8 cellular contexts compared by ENCODE assay signal in the genomic region with DNA sequence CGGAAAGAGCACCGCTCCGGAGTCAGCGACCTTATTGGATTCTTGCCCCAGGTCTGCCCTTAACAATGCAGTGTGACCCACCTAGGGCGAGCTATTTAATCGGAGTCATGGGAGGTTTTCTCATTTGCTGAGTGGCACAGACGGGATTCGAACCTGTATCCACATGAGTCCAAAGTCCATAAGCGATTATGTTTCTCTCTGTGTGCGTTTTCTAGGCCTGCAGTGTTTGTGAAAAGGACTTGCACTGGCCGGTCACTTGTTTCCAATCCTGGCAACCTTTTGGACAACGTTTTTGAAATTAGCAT. TPM values are rescaled to one million over a fixed set of nuclear protein-coding genes. Genes with fewer than 3 reads are reported as not detected.
DNase-seq lines count a peak whose midpoint lies in the region; ATAC-seq and TF ChIP-seq lines count a peak whose summit lies in the region.

No MANE protein-coding gene starts in this region.

- H3K4me3 ChIP-seq in AG10803 (ENCODE audit: low read length), result peak overlapping the region; percentile 70
- peak overlapping the region; percentile 99 for H3K4me3 ChIP-seq in HUES64 (ENCODE audit: low read length)
- peak overlapping the region; percentile 75 for H3K4me3 ChIP-seq in choroid plexus epithelial cell (ENCODE audit: low read depth, low read length)
- peak overlapping the region; percentile 27 to 56 for H3K4me3 ChIP-seq in mucosa of rectum (ENCODE audit: low read length in 2 of 2)

- H3K27ac ChIP-seq in HUES64 (ENCODE audit: low read depth, low read length) (peak overlapping the region; percentile 88), mucosa of rectum (ENCODE audit: low read depth in 2 of 2, low read length in 2 of 2) (no peak overlapping the region)

- no peaks in the 10 kb centered on the region for H3K9me3 ChIP-seq in HUES64 (ENCODE audit: insufficient read depth, low read depth, low read length)
- H3K9me3 ChIP-seq in mucosa of rectum (ENCODE audit: control insufficient read depth in 2 of 2, low read length in 2 of 2), result no peaks in the 10 kb centered on the region

- DNase-seq in AG10803 (ENCODE audit: low read depth), result no peak
- DNase-seq in choroid plexus epithelial cell (ENCODE audit: low read depth), result peak; percentile 24
- no peak for DNase-seq in ecto neural progenitor cell (ENCODE audit: low spot score)

- peaks cover 30% of the 10 kb centered on the region for H3K4me1 ChIP-seq in HUES64 (ENCODE audit: insufficient read depth, low read length)
- H3K4me1 ChIP-seq in mucosa of rectum (ENCODE audit: control insufficient read depth in 2 of 2, insufficient read depth in 2 of 2, low read length in 2 of 2), result peaks cover 4 to 5% of the 10 kb centered on the region in 2 donors

- peaks cover 7% of the 10 kb centered on the region; the same call in 1 of the 2 replicates for H3K36me3 ChIP-seq in HUES64 (ENCODE audit: insufficient read depth, low read length)
- H3K36me3 ChIP-seq in mucosa of rectum (ENCODE audit: control insufficient read depth in 2 of 2, insufficient read depth in 2 of 2, low read length in 2 of 2), result no peaks in the 10 kb centered on the region

- TF ChIP-seq CTCF in AG10803 (conservative IDR thresholded peaks at IDR 0.05; ENCODE audit: low read length), result no peak
- TF ChIP-seq CTCF in choroid plexus epithelial cell (conservative IDR thresholded peaks at IDR 0.05; ENCODE audit: low read depth, low read length), result no peak

- ATAC-seq in HG03097 (IDR thresholded peaks at IDR 0.05; ENCODE audit: low FRiP score, unreplicated experiment) (no peak), HG02798 (IDR thresholded peaks at IDR 0.05; ENCODE audit: poor library complexity, unreplicated experiment) (no peak), HG03442 (IDR thresholded peaks at IDR 0.05; ENCODE audit: unreplicated experiment) (no peak)

- H3K27me3 ChIP-seq in HUES64 (ENCODE audit: insufficient read depth, low read length) (no peaks in the 10 kb centered on the region), mucosa of rectum (ENCODE audit: control insufficient read depth in 2 of 2, insufficient read depth in 2 of 2, low read length in 2 of 2) (peaks cover 0 to 3% of the 10 kb centered on the region in 2 donors)

- peak overlapping the region; percentile 92 for H3K9ac ChIP-seq in HUES64 (ENCODE audit: low read depth, low read length)
- H3K9ac ChIP-seq in mucosa of rectum (ENCODE audit: low read depth in 1 of 2, low read length in 2 of 2), result peak overlapping the region in 1 of 2 donors; percentile 5

- WGBS in HUES64, result 17% methylated on average over 12 of the region's 12 CpGs

RNA-seq across cellular contexts. Expression of gene HDGFL3, which starts 0.7 kb away (rescaled TPM):
- polyA plus RNA-seq in HUES64 (2013, experiment 1 of 2), result 56.1 TPM
- 69.5 TPM for polyA plus RNA-seq in HUES64 (2013, experiment 2 of 2)

Comparison
In these comparisons a context has a peak if more than half of its experiments do, and no peak if none do; other contexts are left out.
1. H3K4me3 ChIP-seq: peak in every context shown above with its lines; median percentile 99 in HUES64; 75 in choroid plexus epithelial cell; 70 in AG10803; 42 in mucosa of rectum.